13 cellular contexts compared by ENCODE assay signal in the genomic region with DNA sequence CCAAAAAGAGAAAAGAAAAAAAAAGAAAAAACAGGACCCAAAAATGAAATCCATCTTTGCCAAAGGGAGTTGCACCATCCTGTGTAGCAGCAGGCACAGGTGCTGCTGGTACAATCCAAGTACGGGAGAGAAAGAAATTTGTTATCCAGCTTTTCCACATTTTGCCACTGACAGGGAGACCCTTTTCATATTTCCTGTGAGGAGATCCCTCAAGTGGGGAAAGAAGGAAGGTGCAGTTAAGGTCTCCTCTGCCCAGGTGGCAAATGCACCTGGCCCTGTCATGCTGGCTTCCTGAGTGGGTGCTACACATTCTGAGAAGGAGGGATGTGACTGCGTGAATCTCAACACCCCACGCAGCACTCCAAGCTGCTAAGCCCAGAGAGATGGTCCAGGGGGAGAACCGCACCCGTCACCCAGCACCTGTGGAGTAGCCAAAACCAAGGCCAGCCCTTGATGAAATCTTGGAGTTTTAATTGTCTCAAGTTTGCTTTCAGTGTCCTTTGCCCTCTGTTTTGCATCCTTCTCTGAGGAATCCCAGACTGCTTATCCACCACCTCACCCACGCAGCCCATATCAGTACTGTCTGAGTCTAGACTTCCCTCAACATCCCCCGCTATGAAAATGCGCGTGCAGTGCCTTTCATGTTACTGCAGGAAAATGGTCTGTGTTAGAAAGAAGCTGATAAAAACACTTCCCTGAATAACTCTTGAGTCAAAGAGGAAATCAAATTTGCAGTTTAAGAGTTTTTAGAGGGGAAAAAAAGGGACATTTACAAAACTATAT.
DNase-seq lines count a peak whose midpoint lies in the region; ATAC-seq, FAIRE-seq and TF ChIP-seq lines count a peak whose summit lies in the region.
"Had no signal": no experiment of that assay in that cellular context is flagged by ENCODE, and none has a peak within 500 bp of the region (broad histone marks: within the 10 kb centered on the region; RNA-seq: fewer than 3 reads in every experiment).

No MANE protein-coding gene starts in this region.

- no peak overlapping the region for H3K27ac ChIP-seq in body of pancreas
- H3K27ac ChIP-seq in right lobe of liver = no peak overlapping the region
- H3K27ac ChIP-seq: parathyroid adenoma had no signal

- H3K27ac Mint-ChIP-seq in HFFc6 = no peak overlapping the region
- H3K27ac Mint-ChIP-seq: activated CD4-positive, alpha-beta T cell treated with anti-CD3 and anti-CD28 coated beads, Interleukin-2, amount 10 ng/mL, durations not matched to agents 7 days and 5 days had no signal

- no peaks in the 10 kb centered on the region for H3K9me3 Mint-ChIP-seq in HFFc6
- H3K9me3 Mint-ChIP-seq: activated CD4-positive, alpha-beta T cell treated with anti-CD3 and anti-CD28 coated beads, Interleukin-2, amount 10 ng/mL, durations not matched to agents 7 days and 5 days had no signal

- FAIRE-seq in H54 (lab: Jason Lieb, UNC) = no peak

- DNase-seq in BE2C = no peak
- DNase-seq in HFFc6 = no peak
- DNase-seq in body of pancreas = peak in 1 of 4 donors; percentile 30
- DNase-seq in right lobe of liver = no peak
- no peak for DNase-seq in activated naive CD4-positive, alpha-beta T cell (lab: John Stamatoyannopoulos, UW)
- DNase-seq in activated gamma-delta T cell treated with Interleukin-2 at 50 U/mL for 16 hours = no peak
- DNase-seq in H54 (ENCODE audit: insufficient read length, low spot score) = no peak
- DNase-seq: activated CD4-positive, alpha-beta T cell treated with anti-CD3 and anti-CD28 coated beads, Interleukin-2, amount 10 ng/mL, durations not matched to agents 7 days and 5 days; activated naive CD4-positive, alpha-beta T cell treated with anti-CD3 and anti-CD28 coated beads, Interleukin-2, amount 50 U/mL, for 16 hours; C1 segment of cervical spinal cord had no signal

- H3K4me1 Mint-ChIP-seq in HFFc6 (ENCODE audit: low read depth) = peaks cover 27% of the 10 kb centered on the region
- H3K4me1 Mint-ChIP-seq: activated CD4-positive, alpha-beta T cell treated with anti-CD3 and anti-CD28 coated beads, Interleukin-2, amount 10 ng/mL, durations not matched to agents 7 days and 5 days had no signal

- no peaks in the 10 kb centered on the region for H3K9me3 ChIP-seq in BE2C
- no peaks in the 10 kb centered on the region for H3K9me3 ChIP-seq in body of pancreas
- H3K9me3 ChIP-seq in right lobe of liver = no peaks in the 10 kb centered on the region

- no peak overlapping the region for H3K4me3 Mint-ChIP-seq in HFFc6
- H3K4me3 Mint-ChIP-seq: activated CD4-positive, alpha-beta T cell treated with anti-CD3 and anti-CD28 coated beads, Interleukin-2, amount 10 ng/mL, durations not matched to agents 7 days and 5 days had no signal

- TF ChIP-seq POLR2A in body of pancreas (IDR thresholded peaks at IDR 0.05) (no peak), right lobe of liver (IDR thresholded peaks at IDR 0.05) (no peak), H54 (IDR thresholded peaks at IDR 0.05; ENCODE audit: low read depth, low read length) (no peak)

- 86 to 89% methylated on average over 9 of the region's 9 CpGs for WGBS in body of pancreas, 2 donors
- 44% methylated on average over 5 of the region's 9 CpGs for whole genome bisulfite sequencing in right lobe of liver (ENCODE audit: insufficient coverage, low coverage, low lambda C conversion rate, missing lambda C conversion rate)

- H3K4me1 ChIP-seq in BE2C (no peaks in the 10 kb centered on the region), body of pancreas (no peaks in the 10 kb centered on the region), right lobe of liver (peaks cover 0 to 12% (median 0%) of the 10 kb centered on the region in 4 donors)
- H3K4me1 ChIP-seq: parathyroid adenoma had no signal

- H3K36me3 Mint-ChIP-seq in HFFc6 (ENCODE audit: low read depth) = peaks cover 5% of the 10 kb centered on the region; the same call in 1 of the 2 replicates

- H3K27me3 ChIP-seq in BE2C (no peaks in the 10 kb centered on the region; the same call in none of the 2 replicates), body of pancreas (no peaks in the 10 kb centered on the region), right lobe of liver (no peaks in the 10 kb centered on the region)

- ATAC-seq in body of pancreas (no peak), right lobe of liver (peak; percentile 32 to 75 (median 66)), HG02763 (IDR thresholded peaks at IDR 0.05; ENCODE audit: unreplicated experiment) (no peak)

- H3K27me3 Mint-ChIP-seq in HFFc6 (ENCODE audit: insufficient read depth) = peaks cover 2% of the 10 kb centered on the region; the same call in 1 of the 2 replicates

- no peak overlapping the region for H3K4me3 ChIP-seq in BE2C (ENCODE audit: low read depth, low read length)
- no peak overlapping the region for H3K4me3 ChIP-seq in body of pancreas
- no peak overlapping the region for H3K4me3 ChIP-seq in right lobe of liver
- H3K4me3 ChIP-seq: lung had no signal

- H3K36me3 ChIP-seq in BE2C = no peaks in the 10 kb centered on the region
- H3K36me3 ChIP-seq in body of pancreas (replicated peaks in 1 of 2; ENCODE audit: insufficient read depth in 1 of 2, low read depth in 2 of 2) = no peaks in the 10 kb centered on the region
- no peaks in the 10 kb centered on the region for H3K36me3 ChIP-seq in right lobe of liver

- TF ChIP-seq CTCF in BE2C (IDR thresholded peaks at IDR 0.05; ENCODE audit: low read depth, low read length) (peak; percentile 5; the same call in 1 of the 2 replicates), HFFc6 (IDR thresholded peaks at IDR 0.05) (0 out of 2 replicates have a peak, but pooled peaks have one; percentile 12), body of pancreas (IDR thresholded peaks at IDR 0.05) (peak in 4 of 7 experiments; percentile 18 to 36 (median 28)), right lobe of liver (IDR thresholded peaks at IDR 0.05) (peak in 1 of 4 donors; percentile 7)

- intact Hi-C loops in body of pancreas (cut with DNase I) = no loop called here
- intact Hi-C loops in right lobe of liver (cut with DNase I) = no loop called here

Comparison
In these comparisons a context has a peak if more than half of its experiments do, and no peak if none do; other contexts are left out.
1. ATAC-seq: peak in right lobe of liver (4 of 4); none in body of pancreas (single experiment) and HG02763 (single experiment).